Comparison of ENCODE assay signal across 1 cellular context in the genomic region with DNA sequence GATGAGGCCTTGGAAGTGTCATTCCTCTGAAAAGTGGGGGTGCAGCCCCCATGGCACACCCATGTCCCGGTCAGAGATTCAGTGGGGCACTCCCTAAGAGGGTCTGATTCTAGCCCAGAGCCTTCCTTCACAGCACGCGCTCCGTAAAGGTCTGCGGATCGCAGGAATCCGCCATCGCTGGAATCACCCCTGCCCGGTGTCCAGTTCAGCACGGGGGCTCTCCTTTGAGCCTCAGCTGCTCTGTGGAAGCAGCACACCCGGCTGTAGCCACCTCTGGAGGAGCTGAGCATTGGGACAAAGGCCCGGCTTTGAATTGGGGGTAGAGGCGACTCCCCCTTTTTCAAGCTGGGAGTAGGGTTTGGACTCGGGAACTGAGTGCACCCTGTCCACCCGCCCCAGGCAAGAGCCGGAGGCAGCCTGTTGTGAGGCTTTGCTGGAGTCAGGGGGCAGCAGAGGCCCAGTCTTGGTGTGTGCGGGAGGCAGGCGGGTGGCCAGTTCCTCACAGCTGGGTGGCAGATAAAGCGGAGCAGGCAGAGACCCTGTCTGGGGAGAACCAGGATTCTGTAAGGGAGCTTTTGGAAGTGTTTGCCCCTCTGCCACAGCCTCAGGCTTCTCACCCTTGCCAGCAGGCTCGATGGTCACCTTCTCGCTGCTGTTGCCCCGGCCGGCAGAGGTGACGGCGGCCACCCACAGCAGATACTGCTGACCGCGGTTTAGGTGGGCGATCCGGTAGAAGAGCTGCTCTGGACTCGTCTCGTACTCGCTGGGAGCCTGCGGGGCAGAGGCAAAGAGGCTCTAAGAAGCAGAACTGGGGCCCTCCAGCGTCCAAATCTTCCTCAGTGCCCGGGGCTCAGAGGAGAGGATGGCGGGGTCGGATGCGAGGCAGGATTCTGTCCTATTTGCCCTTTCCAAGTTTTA.
TF ChIP-seq lines count a peak whose summit lies in the region.

No MANE protein-coding gene starts in this region.

TF ChIP-seq in liver, 16 proteins besides CTCF, POLR2A, EP300 and RAD21 (continued from another document):
- TF ChIP-seq, protein P1, sequence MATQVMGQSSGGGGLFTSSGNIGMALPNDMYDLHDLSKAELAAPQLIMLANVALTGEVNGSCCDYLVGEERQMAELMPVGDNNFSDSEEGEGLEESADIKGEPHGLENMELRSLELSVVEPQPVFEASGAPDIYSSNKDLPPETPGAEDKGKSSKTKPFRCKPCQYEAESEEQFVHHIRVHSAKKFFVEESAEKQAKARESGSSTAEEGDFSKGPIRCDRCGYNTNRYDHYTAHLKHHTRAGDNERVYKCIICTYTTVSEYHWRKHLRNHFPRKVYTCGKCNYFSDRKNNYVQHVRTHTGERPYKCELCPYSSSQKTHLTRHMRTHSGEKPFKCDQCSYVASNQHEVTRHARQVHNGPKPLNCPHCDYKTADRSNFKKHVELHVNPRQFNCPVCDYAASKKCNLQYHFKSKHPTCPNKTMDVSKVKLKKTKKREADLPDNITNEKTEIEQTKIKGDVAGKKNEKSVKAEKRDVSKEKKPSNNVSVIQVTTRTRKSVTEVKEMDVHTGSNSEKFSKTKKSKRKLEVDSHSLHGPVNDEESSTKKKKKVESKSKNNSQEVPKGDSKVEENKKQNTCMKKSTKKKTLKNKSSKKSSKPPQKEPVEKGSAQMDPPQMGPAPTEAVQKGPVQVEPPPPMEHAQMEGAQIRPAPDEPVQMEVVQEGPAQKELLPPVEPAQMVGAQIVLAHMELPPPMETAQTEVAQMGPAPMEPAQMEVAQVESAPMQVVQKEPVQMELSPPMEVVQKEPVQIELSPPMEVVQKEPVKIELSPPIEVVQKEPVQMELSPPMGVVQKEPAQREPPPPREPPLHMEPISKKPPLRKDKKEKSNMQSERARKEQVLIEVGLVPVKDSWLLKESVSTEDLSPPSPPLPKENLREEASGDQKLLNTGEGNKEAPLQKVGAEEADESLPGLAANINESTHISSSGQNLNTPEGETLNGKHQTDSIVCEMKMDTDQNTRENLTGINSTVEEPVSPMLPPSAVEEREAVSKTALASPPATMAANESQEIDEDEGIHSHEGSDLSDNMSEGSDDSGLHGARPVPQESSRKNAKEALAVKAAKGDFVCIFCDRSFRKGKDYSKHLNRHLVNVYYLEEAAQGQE (IDR thresholded peaks at IDR 0.05): no peak
- no peak for TF ChIP-seq RXRA (IDR thresholded peaks at IDR 0.05)
- no peak for TF ChIP-seq GABPA (IDR thresholded peaks at IDR 0.05 in 1 of 2, conservative IDR thresholded peaks at IDR 0.05 in 1 of 2)
- no peak for TF ChIP-seq TAF1 (conservative IDR thresholded peaks at IDR 0.05)
